ENCODE assay signal across 8 cellular contexts in genomic region chr5:109410389-109411174, GRCh38. TPM values are rescaled to one million over a fixed set of nuclear protein-coding genes. Genes with fewer than 3 reads are reported as not detected.
DNase-seq lines count a peak whose midpoint lies in the region; ATAC-seq and TF ChIP-seq lines count a peak whose summit lies in the region.

No MANE protein-coding gene starts in this region.

- peaks cover 29% of the 10 kb centered on the region for H3K4me1 ChIP-seq in HUES6 (ENCODE audit: control insufficient read depth, insufficient read depth, low read length)

- H3K36me3 Mint-ChIP-seq in CD4-positive, alpha-beta T cell (ENCODE audit: low read depth): peaks cover 45% of the 10 kb centered on the region

- intact Hi-C loops in CD4-positive, alpha-beta T cell (cut with DNase I, micrococcal nuclease): loop anchor here (1.0 to 10.0 kb wide), 5 partner anchors 662 to 1684 kb away; partner anchors contain the start of genes SLC25A46 (in 2 of the 2) and WDR36 (in 1 of the 2)
- intact Hi-C loops in left cardiac atrium (cut with DNase I): no loop called here

- no peaks in the 10 kb centered on the region for H3K27me3 Mint-ChIP-seq in CD4-positive, alpha-beta T cell

- peaks cover 4% of the 10 kb centered on the region for H3K9me3 Mint-ChIP-seq in CD4-positive, alpha-beta T cell

- no peak for ATAC-seq in CD4-positive, alpha-beta T cell (ENCODE audit: poor library complexity)
- peak; percentile 16 for ATAC-seq in GM19455 (IDR thresholded peaks at IDR 0.05; ENCODE audit: unreplicated experiment)
- ATAC-seq in SK-N-SH treated with all-trans-retinoic acid at 6 μM for 48 hours: peak; percentile 44
- peak; percentile 32 to 66 for ATAC-seq in left cardiac atrium
- ATAC-seq in HG03469 (IDR thresholded peaks at IDR 0.05; ENCODE audit: unreplicated experiment): no peak

- no peaks in the 10 kb centered on the region for H3K36me3 ChIP-seq in HUES6 (ENCODE audit: control insufficient read depth, insufficient read depth, low read length)

- CTCF ChIA-PET in CD4-positive, alpha-beta T cell (lab: Charles Lee): no interaction called here

- H3K27me3 ChIP-seq in CD4-positive, alpha-beta T cell (ENCODE audit: control insufficient read depth, insufficient read depth, low read length): no peaks in the 10 kb centered on the region
- no peaks in the 10 kb centered on the region for H3K27me3 ChIP-seq in HUES6 (ENCODE audit: control insufficient read depth, insufficient read depth, low read length)

- no peaks in the 10 kb centered on the region for H3K9me3 ChIP-seq in CD4-positive, alpha-beta T cell (ENCODE audit: control insufficient read depth, low read length)
- H3K9me3 ChIP-seq in HUES6 (ENCODE audit: control insufficient read depth, insufficient read depth, low read depth, low read length): peaks cover 10% of the 10 kb centered on the region

- no peak for TF ChIP-seq CTCF in CD4-positive, alpha-beta T cell (IDR thresholded peaks at IDR 0.05)

- H3K9ac ChIP-seq in HUES6 (ENCODE audit: low read length): peak overlapping the region; percentile 84

- POLR2A ChIA-PET in CD4-positive, alpha-beta T cell (lab: Charles Lee): interaction anchor here (0.5 to 3.2 kb wide), 36 partner anchors 8 to 1329 kb away, joined by 3 to 59 read pairs (median 4); partner anchors contain the start of genes FBXL17, FER, MAN2A1 and SLC25A46

- peak overlapping the region; percentile 99 for H3K27ac Mint-ChIP-seq in CD4-positive, alpha-beta T cell

- H3K4me3 Mint-ChIP-seq in CD4-positive, alpha-beta T cell: peak overlapping the region; percentile 100

- peak; percentile 12 to 54 (median 28) for DNase-seq in CD4-positive, alpha-beta T cell
- DNase-seq in amniotic stem cell (lab: John Stamatoyannopoulos, UW): peak; percentile 42
- peak; percentile 84 for DNase-seq in left cardiac atrium
- DNase-seq in pons (ENCODE audit: low spot score): peak; percentile 85

- peak overlapping the region; percentile 86 for H3K4me3 ChIP-seq in HUES6 (ENCODE audit: low read depth, low read length)

- peak overlapping the region; percentile 99 for H3K27ac ChIP-seq in CD4-positive, alpha-beta T cell (ENCODE audit: low read depth, low read length)
- peak overlapping the region; percentile 76 for H3K27ac ChIP-seq in HUES6 (ENCODE audit: low read depth, low read length)

- H3K4me1 Mint-ChIP-seq in CD4-positive, alpha-beta T cell (ENCODE audit: low read depth): peaks cover 46% of the 10 kb centered on the region

TF ChIP-seq in SK-N-SH treated with all-trans-retinoic acid at 6 μM for 48 hours, 23 proteins besides CTCF, POLR2A, EP300 and RAD21:
- TF ChIP-seq CREB5 (CRISPR knock-in tag; IDR thresholded peaks at IDR 0.05; ENCODE audit: low read depth) (no peak), ZFP30 (CRISPR knock-in tag; IDR thresholded peaks at IDR 0.05) (no peak), CSRNP3 (CRISPR knock-in tag; IDR thresholded peaks at IDR 0.05) (no peak), CSDC2 (CRISPR knock-in tag; IDR thresholded peaks at IDR 0.05) (0 out of 2 replicates have a peak, but pooled peaks have one; percentile 23), TSHZ2 (CRISPR knock-in tag; IDR thresholded peaks at IDR 0.05) (0 out of 2 replicates have a peak, but pooled peaks have one; percentile 14), ZNF70 (CRISPR knock-in tag; IDR thresholded peaks at IDR 0.05) (no peak), GLIS3 (CRISPR knock-in tag; IDR thresholded peaks at IDR 0.05) (peak; percentile 54; the same call in 1 of the 2 replicates)

RNA-seq across cellular contexts. Expression of gene PJA2, which starts 0.8 kb away (rescaled TPM):
- 10 to 100 TPM; 88.8 to 92.9 TPM for total RNA-seq in CD4-positive, alpha-beta T cell
- 10 to 100 TPM; 72.8 to 94.8 TPM for total RNA-seq in left cardiac atrium

Comparison
In these comparisons a context has a peak if more than half of its experiments do, and no peak if none do; other contexts are left out.
1. ATAC-seq: peak in GM19455 (single experiment), SK-N-SH treated with all-trans-retinoic acid at 6 μM for 48 hours (single experiment) and left cardiac atrium (2 of 2); none in CD4-positive, alpha-beta T cell (single experiment) and HG03469 (single experiment).
2. DNase-seq: peak in every context shown above with its lines; median percentile 85 in pons; 84 in left cardiac atrium; 42 in amniotic stem cell; 28 in CD4-positive, alpha-beta T cell.
3. intact Hi-C loops: an anchor here in CD4-positive, alpha-beta T cell (1.0 to 10.0 kb wide); none called in left cardiac atrium.